Comparison of ENCODE assay signal across 8 cellular contexts in the genomic region with DNA sequence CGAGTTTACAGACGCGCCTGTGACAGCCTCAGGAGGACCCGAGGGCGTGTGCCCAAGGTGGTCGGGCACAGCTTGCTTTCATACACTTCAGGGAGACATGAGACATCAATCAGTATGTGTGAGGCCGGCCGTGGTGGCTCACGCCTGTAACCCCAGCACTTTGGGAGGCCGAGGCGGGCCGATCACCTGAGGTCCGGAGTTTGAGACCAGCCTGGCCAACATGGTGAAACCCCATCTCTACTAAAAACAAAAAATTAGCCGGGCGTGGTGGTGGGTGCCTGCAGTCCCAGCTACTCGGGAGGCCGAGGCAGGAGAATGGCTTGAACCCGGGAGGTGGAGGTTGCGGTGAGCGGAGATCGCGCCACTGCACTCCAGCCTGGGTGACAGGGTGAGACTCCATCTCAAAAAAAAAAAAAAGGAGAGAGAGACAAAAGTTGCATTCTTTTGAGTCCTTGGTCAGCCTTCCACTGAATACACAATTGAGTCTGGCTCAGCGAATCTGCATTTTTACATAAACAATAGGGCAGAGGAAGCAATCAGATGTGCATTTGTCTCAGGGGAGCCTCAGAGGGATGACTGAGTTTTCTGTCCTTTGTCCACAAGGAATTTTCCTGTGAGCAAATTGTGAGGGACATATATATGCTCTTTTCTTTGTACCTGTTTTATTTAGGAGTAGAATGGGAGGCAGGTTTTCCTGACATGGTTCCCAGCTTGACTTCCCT. TPM values are rescaled to one million over a fixed set of nuclear protein-coding genes. Genes with fewer than 3 reads are reported as not detected.
"Had no signal": no experiment of that assay in that cellular context is flagged by ENCODE, and none has a peak within 500 bp of the region (broad histone marks: within the 10 kb centered on the region; RNA-seq: fewer than 3 reads in every experiment).

No MANE protein-coding gene starts in this region.

RNA-seq across cellular contexts. Expression of gene ERVH48-1, which starts 2.2 kb away (rescaled TPM):
- total RNA-seq: dermis microvascular lymphatic vessel endothelial cell, esophagus muscularis mucosa, frontal cortex, kidney, left lobe of liver, mucosa of descending colon, urinary bladder had no signal
- polyA plus RNA-seq: small intestine, urinary bladder had no signal
